ENCODE assay signal across 16 cellular contexts in genomic region chr2:105626391-105626990, GRCh38.
A peak's percentile ranks its signal among the peaks of the same experiment; 100 is the strongest.
DNase-seq lines count a peak whose midpoint lies in the region; TF ChIP-seq lines count a peak whose summit lies in the region.
"Had no signal": no experiment of that assay in that cellular context is flagged by ENCODE, and none has a peak within 500 bp of the region (broad histone marks: within the 10 kb centered on the region; RNA-seq: fewer than 3 reads in every experiment).

No MANE protein-coding gene starts in this region.

- H3K27ac Mint-ChIP-seq in brain: peak overlapping the region in 3 of 5 experiments; percentile 64 to 84 (median 80)
- no peak overlapping the region for H3K27ac Mint-ChIP-seq in activated CD4-positive, alpha-beta memory T cell treated with anti-CD3 and anti-CD28 coated beads for 36 hours
- H3K27ac Mint-ChIP-seq: CD4-positive, CD25-positive, alpha-beta regulatory T cell had no signal

- no peak overlapping the region for H3K9ac ChIP-seq in BLaER1

- no peak overlapping the region for H3K27ac ChIP-seq in BLaER1
- H3K27ac ChIP-seq: 22Rv1, A549 had no signal

- H3K36me3 ChIP-seq in BLaER1 (no peaks in the 10 kb centered on the region), HAP-1 (replicated peaks) (no peaks in the 10 kb centered on the region)

- H3K27me3 Mint-ChIP-seq in brain: peaks cover 11% of the 10 kb centered on the region
- peaks cover 5% of the 10 kb centered on the region for H3K27me3 Mint-ChIP-seq in activated CD4-positive, alpha-beta memory T cell treated with anti-CD3 and anti-CD28 coated beads for 36 hours

- intact Hi-C loops in activated CD4-positive, alpha-beta memory T cell treated with anti-CD3 and anti-CD28 coated beads for 36 hours (cut with micrococcal nuclease): no loop called here

- POLR2A ChIA-PET in activated CD4-positive, alpha-beta memory T cell treated with anti-CD3 and anti-CD28 coated beads for 36 hours (lab: Charles Lee): no interaction called here

- no peaks in the 10 kb centered on the region for H3K36me3 Mint-ChIP-seq in brain
- no peaks in the 10 kb centered on the region for H3K36me3 Mint-ChIP-seq in activated CD4-positive, alpha-beta memory T cell treated with anti-CD3 and anti-CD28 coated beads for 36 hours
- H3K36me3 Mint-ChIP-seq: CD4-positive, CD25-positive, alpha-beta regulatory T cell had no signal

- TF ChIP-seq CTCF in brain (conservative IDR thresholded peaks at IDR 0.05) (no peak), foreskin fibroblast (IDR thresholded peaks at IDR 0.05; ENCODE audit: low read depth, low read length) (no peak)

- peaks cover 74% of the 10 kb centered on the region for H3K4me1 ChIP-seq in BLaER1
- H3K4me1 ChIP-seq in HAP-1: peaks cover 19% of the 10 kb centered on the region
- H3K4me1 ChIP-seq: A549, Caco-2 had no signal

- in situ Hi-C loops in HAP-1 (cut with MboI; ENCODE audit: low sequenced_read_pairs): no loop called here

- no peaks in the 10 kb centered on the region for H3K27me3 ChIP-seq in BLaER1
- no peaks in the 10 kb centered on the region for H3K27me3 ChIP-seq in HAP-1 (ENCODE audit: low read depth)

- H3K4me3 ChIP-seq in BLaER1 (no peak overlapping the region), HAP-1 (no peak overlapping the region), foreskin fibroblast (ENCODE audit: low read depth in 1 of 2, low read length in 2 of 2) (no peak overlapping the region)
- H3K4me3 ChIP-seq: A549, K562 had no signal

- CTCF ChIA-PET in activated CD4-positive, alpha-beta memory T cell treated with anti-CD3 and anti-CD28 coated beads for 36 hours (lab: Charles Lee): no interaction called here

- H3K4me3 Mint-ChIP-seq in brain: peak overlapping the region in 1 of 5 experiments; percentile 41
- H3K4me3 Mint-ChIP-seq in activated CD4-positive, alpha-beta memory T cell treated with anti-CD3 and anti-CD28 coated beads for 36 hours: no peak overlapping the region
- H3K4me3 Mint-ChIP-seq: CD4-positive, CD25-positive, alpha-beta regulatory T cell had no signal

- H3K9me3 ChIP-seq in BLaER1 (peaks cover 16% of the 10 kb centered on the region; the same call in 1 of the 2 replicates), HAP-1 (no peaks in the 10 kb centered on the region)
- H3K9me3 ChIP-seq: A549 had no signal

- DNase-seq in HAP-1 (ENCODE audit: low spot score in 2 of 2) (peak; percentile 72 to 94), NCI-H526 (lab: John Stamatoyannopoulos, UW) (peak; percentile 92 to 93), foreskin fibroblast (no peak), NCI-H128 (lab: John Stamatoyannopoulos, UW; ENCODE audit: unreplicated experiment) (no peak)
- DNase-seq in activated CD4-positive, alpha-beta memory T cell treated with anti-CD3 and anti-CD28 coated beads for 36 hours: no peak
- DNase-seq: C1 segment of cervical spinal cord; Caco-2; CD4-positive, CD25-positive, alpha-beta regulatory T cell; GOT3; H7; IMR-90 had no signal

- no peaks in the 10 kb centered on the region for H4K20me1 ChIP-seq in BLaER1

- peaks cover 42% of the 10 kb centered on the region for H3K4me1 Mint-ChIP-seq in brain
- H3K4me1 Mint-ChIP-seq in activated CD4-positive, alpha-beta memory T cell treated with anti-CD3 and anti-CD28 coated beads for 36 hours (ENCODE audit: low read depth): no peaks in the 10 kb centered on the region

- H3K4me2 ChIP-seq in BLaER1: peak overlapping the region; percentile 72
- H3K4me2 ChIP-seq: A549 had no signal

- H3K9me3 Mint-ChIP-seq in brain: peaks cover 10 to 25% (median 12%) of the 10 kb centered on the region in 5 experiments
- peaks cover 2% of the 10 kb centered on the region for H3K9me3 Mint-ChIP-seq in activated CD4-positive, alpha-beta memory T cell treated with anti-CD3 and anti-CD28 coated beads for 36 hours

Comparison
In these comparisons a context has a peak if more than half of its experiments do, and no peak if none do; other contexts are left out.
1. DNase-seq: peak in HAP-1 (2 of 2) and NCI-H526 (2 of 2); none in foreskin fibroblast (0 of 2), NCI-H128 (single experiment) and activated CD4-positive, alpha-beta memory T cell treated with anti-CD3 and anti-CD28 coated beads for 36 hours (single experiment).